In the genomic region with DNA sequence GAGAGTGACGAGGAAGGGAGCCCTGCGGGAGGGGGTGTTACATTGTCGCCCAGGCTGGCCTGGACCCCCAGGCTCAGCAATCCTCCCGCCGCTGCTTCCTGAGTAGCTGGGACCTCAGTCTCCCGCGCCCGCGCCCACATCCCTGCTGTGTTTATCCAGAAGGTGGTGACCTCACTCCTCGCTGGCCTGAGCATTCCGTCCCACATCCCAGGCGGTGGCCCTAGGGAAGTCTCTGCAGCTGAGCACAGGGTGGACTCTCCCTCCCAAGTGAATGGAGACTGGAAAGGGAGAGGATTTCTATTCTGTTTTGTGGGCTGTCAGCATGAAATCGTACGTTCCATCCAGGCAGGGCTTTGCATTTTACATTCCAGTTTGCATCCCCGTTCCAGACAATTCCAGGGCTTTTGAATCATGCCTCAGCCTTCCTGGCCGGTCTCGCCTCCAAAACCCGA, we compare ENCODE assay signal across 8 cellular contexts. TPM values are rescaled to one million over a fixed set of nuclear protein-coding genes. Genes with fewer than 3 reads are reported as not detected.
DNase-seq lines count a peak whose midpoint lies in the region; ATAC-seq and TF ChIP-seq lines count a peak whose summit lies in the region.

No MANE protein-coding gene starts in this region.

- H4K8ac ChIP-seq in mesenchymal stem cell (ENCODE audit: low read length), result peak overlapping the region; percentile 5

- H2BK5ac ChIP-seq in mesenchymal stem cell (ENCODE audit: low read depth, low read length, poor library complexity, severe bottlenecking), result no peak overlapping the region

- no peaks in the 10 kb centered on the region for H3K27me3 ChIP-seq in OCI-LY1 (ENCODE audit: insufficient read depth, low read length)
- H3K27me3 ChIP-seq in duodenal mucosa (ENCODE audit: control insufficient read depth in 1 of 2, insufficient read depth in 2 of 2, low read length in 2 of 2), result no peaks in the 10 kb centered on the region
- no peaks in the 10 kb centered on the region for H3K27me3 ChIP-seq in mesenchymal stem cell (ENCODE audit: control insufficient read depth in 1 of 2, insufficient read depth in 1 of 2, low read length in 2 of 2)
- no peaks in the 10 kb centered on the region for H3K27me3 ChIP-seq in upper lobe of right lung

- peak overlapping the region; percentile 71; the same call in 1 of the 2 replicates for H3K4me2 ChIP-seq in OCI-LY1 (ENCODE audit: low read length)
- peak overlapping the region; percentile 92 for H3K4me2 ChIP-seq in mesenchymal stem cell (ENCODE audit: low read length, poor library complexity, severe bottlenecking)

- no peak overlapping the region for H4K91ac ChIP-seq in mesenchymal stem cell (ENCODE audit: low read length)

- peak; percentile 9 for ATAC-seq in GM19438 (IDR thresholded peaks at IDR 0.05; ENCODE audit: low read depth, unreplicated experiment)
- peak; percentile 28 for ATAC-seq in upper lobe of right lung
- no peak for ATAC-seq in GM21367 (IDR thresholded peaks at IDR 0.05; ENCODE audit: unreplicated experiment)

- H3K4me1 ChIP-seq in OCI-LY1 (ENCODE audit: insufficient read depth, low read length, severe bottlenecking) (peaks cover 13% of the 10 kb centered on the region), duodenal mucosa (ENCODE audit: control insufficient read depth in 1 of 2, insufficient read depth in 2 of 2, low read length in 2 of 2) (peaks cover 5 to 6% of the 10 kb centered on the region in 2 donors), mesenchymal stem cell (ENCODE audit: control insufficient read depth, insufficient read depth, low read depth, low read length) (peaks cover 7% of the 10 kb centered on the region), upper lobe of right lung (peaks cover 21% of the 10 kb centered on the region)

- TF ChIP-seq CTCF in OCI-LY1 (IDR thresholded peaks at IDR 0.05; ENCODE audit: low read length), result no peak
- no peak for TF ChIP-seq CTCF in upper lobe of right lung (IDR thresholded peaks at IDR 0.05)

- H3K9me2 ChIP-seq in OCI-LY1 (ENCODE audit: low read depth, low read length), result no peaks in the 10 kb centered on the region

- H3K18ac ChIP-seq in mesenchymal stem cell (ENCODE audit: low read depth in 1 of 2, low read length in 2 of 2), result peak overlapping the region; percentile 8 to 65

- H3K4ac ChIP-seq in mesenchymal stem cell (ENCODE audit: low read depth in 1 of 2, low read length in 2 of 2), result no peak overlapping the region

- H3K23ac ChIP-seq in mesenchymal stem cell (ENCODE audit: low read length in 2 of 2), result no peak overlapping the region

- H3F3A ChIP-seq in OCI-LY1 (ENCODE audit: insufficient read depth, low read length), result no peaks in the 10 kb centered on the region

- no peaks in the 10 kb centered on the region for H4K20me1 ChIP-seq in OCI-LY1 (ENCODE audit: insufficient read depth, low read length)

- 10% methylated on average over 17 of the region's 18 CpGs for WGBS in mesenchymal stem cell

- no peak overlapping the region for H2AK5ac ChIP-seq in mesenchymal stem cell (ENCODE audit: low read length, severe bottlenecking)

- no peak overlapping the region for H2BK12ac ChIP-seq in mesenchymal stem cell (ENCODE audit: low read length in 2 of 2)

- peaks cover 3% of the 10 kb centered on the region; the same call in 1 of the 2 replicates for H3K9me3 ChIP-seq in OCI-LY1 (ENCODE audit: low read length)
- H3K9me3 ChIP-seq in duodenal mucosa (ENCODE audit: control insufficient read depth in 1 of 2, low read length in 2 of 2), result peaks cover 7 to 8% of the 10 kb centered on the region in 2 donors
- H3K9me3 ChIP-seq in mesenchymal stem cell (ENCODE audit: control insufficient read depth, low read length), result peaks cover 5% of the 10 kb centered on the region
- no peaks in the 10 kb centered on the region for H3K9me3 ChIP-seq in upper lobe of right lung

- H3K27ac ChIP-seq in OCI-LY1 (ENCODE audit: low read depth, low read length, poor library complexity, severe bottlenecking) (no peak overlapping the region), duodenal mucosa (ENCODE audit: low read depth, low read length) (peak overlapping the region; percentile 61), mesenchymal stem cell (ENCODE audit: low read length, poor library complexity, severe bottlenecking) (peak overlapping the region; percentile 48), upper lobe of right lung (peak overlapping the region; percentile 81)

- peak overlapping the region; percentile 85 for H3K4me3 ChIP-seq in OCI-LY1 (ENCODE audit: low read depth, low read length, poor library complexity, severe bottlenecking)
- peak overlapping the region; percentile 78 to 83 for H3K4me3 ChIP-seq in duodenal mucosa (ENCODE audit: low read depth in 1 of 2, low read length in 2 of 2)
- H3K4me3 ChIP-seq in mesenchymal stem cell (ENCODE audit: insufficient read depth in 1 of 2, low read depth in 1 of 2, low read length in 2 of 2), result peak overlapping the region; percentile 40 to 91
- H3K4me3 ChIP-seq in upper lobe of right lung, result peak overlapping the region; percentile 79

- H2BK15ac ChIP-seq in mesenchymal stem cell (ENCODE audit: low read depth, poor library complexity, severe bottlenecking), result no peak overlapping the region

- H3K9ac ChIP-seq in OCI-LY1 (ENCODE audit: low read length), result no peak overlapping the region; the same call in 1 of the 2 replicates
- peak overlapping the region; percentile 7 to 69 for H3K9ac ChIP-seq in duodenal mucosa (ENCODE audit: low read depth in 1 of 2, low read length in 2 of 2)
- peak overlapping the region; percentile 95 for H3K9ac ChIP-seq in mesenchymal stem cell (ENCODE audit: low read length)

- H3K36me3 ChIP-seq in OCI-LY1 (ENCODE audit: insufficient read depth, low read length), result peaks cover 17% of the 10 kb centered on the region
- peaks cover 0 to 10% of the 10 kb centered on the region in 2 donors for H3K36me3 ChIP-seq in duodenal mucosa (ENCODE audit: control insufficient read depth in 1 of 2, insufficient read depth in 2 of 2, low read length in 2 of 2)
- H3K36me3 ChIP-seq in mesenchymal stem cell (ENCODE audit: control insufficient read depth in 1 of 2, insufficient read depth in 2 of 2, low read depth in 1 of 2, low read length in 2 of 2), result peaks cover 11 to 17% of the 10 kb centered on the region in 2 experiments
- H3K36me3 ChIP-seq in upper lobe of right lung, result peaks cover 7% of the 10 kb centered on the region

- H3K79me1 ChIP-seq in mesenchymal stem cell (replicated peaks; ENCODE audit: low read length, poor library complexity, severe bottlenecking), result peaks cover 9% of the 10 kb centered on the region

- no peak overlapping the region for H3K14ac ChIP-seq in mesenchymal stem cell (ENCODE audit: low read length in 2 of 2)

- H2AFZ ChIP-seq in OCI-LY1 (ENCODE audit: low read length) (no peak overlapping the region), mesenchymal stem cell (ENCODE audit: low read depth, low read length) (peak overlapping the region; percentile 48)

- intact Hi-C loops in upper lobe of right lung (cut with DNase I), result no loop called here

- no peaks in the 10 kb centered on the region; the same call in 1 of the 2 replicates for H3K79me2 ChIP-seq in OCI-LY1 (ENCODE audit: insufficient read depth, low read length)

- DNase-seq in mesenchymal stem cell (peak; percentile 76), upper lobe of right lung (peak; percentile 68), midbrain (lab: John Stamatoyannopoulos, UW) (no peak), NCI-H446 treated with DMSO at 0.1 percent for 48 hours (lab: John Stamatoyannopoulos, UW) (no peak)

- H2BK120ac ChIP-seq in mesenchymal stem cell (ENCODE audit: low read depth, low read length), result no peak overlapping the region

RNA-seq across cellular contexts. Expression of a gene that starts 0.4 kb away (rescaled TPM):
- 2.9 TPM for polyA plus RNA-seq in mesenchymal stem cell (2013, experiment 1 of 2)
- polyA plus RNA-seq in mesenchymal stem cell (2013, experiment 2 of 2), result 3.2 TPM
- total RNA-seq in upper lobe of right lung, result 12.4 TPM

RNA-seq across cellular contexts. Expression of a gene that starts 29.0 kb away (rescaled TPM):
- polyA plus RNA-seq in mesenchymal stem cell (2013, experiment 1 of 2), result 1.5 TPM
- polyA plus RNA-seq in mesenchymal stem cell (2013, experiment 2 of 2), result 1.6 TPM
- 9.4 TPM for total RNA-seq in upper lobe of right lung

RNA-seq across cellular contexts. Expression of a gene that starts 37.2 kb away (rescaled TPM):
- 6.8 TPM for polyA plus RNA-seq in mesenchymal stem cell (2013, experiment 1 of 2)
- 7.3 TPM for polyA plus RNA-seq in mesenchymal stem cell (2013, experiment 2 of 2)
- 12.1 TPM for total RNA-seq in upper lobe of right lung

Comparison
In these comparisons a context has a peak if more than half of its experiments do, and no peak if none do; other contexts are left out.
1. DNase-seq: peak in mesenchymal stem cell (single experiment) and upper lobe of right lung (single experiment); none in midbrain (single experiment) and NCI-H446 treated with DMSO at 0.1 percent for 48 hours (single experiment).
2. Peak in every context shown above with its lines, with median percentiles within 50 percentile points of each other: H3K4me3 ChIP-seq.